Comparison of ENCODE assay signal across 10 cellular contexts in the genomic region with DNA sequence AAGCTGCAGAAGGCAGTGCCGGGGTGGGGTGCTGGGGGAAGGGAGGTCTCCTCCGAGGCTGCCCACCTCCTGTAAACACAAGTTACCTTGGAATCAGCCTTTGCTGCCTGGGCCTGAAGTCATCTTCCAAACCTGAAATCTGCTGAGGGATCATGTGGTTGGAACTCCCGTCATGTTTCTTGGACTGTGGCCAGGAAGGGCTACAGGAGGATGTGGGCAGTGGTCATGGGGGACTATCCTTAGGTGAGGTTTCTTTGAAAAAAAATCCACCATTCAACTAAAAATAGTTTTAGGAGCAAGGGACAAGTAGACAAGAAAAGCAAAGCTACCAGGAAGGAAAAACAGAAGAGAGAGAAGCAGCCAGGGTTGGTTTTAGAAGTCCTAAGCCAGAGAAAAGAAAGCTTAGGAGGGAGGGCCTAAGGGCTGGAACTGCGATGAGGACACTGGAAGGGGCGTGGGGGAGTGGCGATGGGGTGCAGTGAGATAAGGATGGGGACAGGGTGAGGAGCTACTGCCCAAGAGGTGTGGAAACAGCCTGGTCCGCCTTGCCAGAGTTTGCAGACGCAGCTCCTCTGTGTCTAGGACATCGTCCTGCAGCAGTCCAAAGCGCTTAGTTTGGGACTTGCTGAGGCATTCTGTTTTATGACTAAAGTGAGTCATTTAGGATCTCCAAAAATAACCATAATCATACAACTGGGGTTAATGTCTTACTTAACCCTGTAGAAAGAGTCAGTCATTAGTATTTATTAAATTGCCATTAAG.
DNase-seq lines count a peak whose midpoint lies in the region; ATAC-seq, FAIRE-seq and TF ChIP-seq lines count a peak whose summit lies in the region.
"Had no signal": no experiment of that assay in that cellular context is flagged by ENCODE, and none has a peak within 500 bp of the region (broad histone marks: within the 10 kb centered on the region; RNA-seq: fewer than 3 reads in every experiment).

No MANE protein-coding gene starts in this region.

- no peak for TF ChIP-seq POLR2A in HepG2 (IDR thresholded peaks at IDR 0.05; ENCODE audit: insufficient read depth in 1 of 2, low read depth in 2 of 2, low read length in 2 of 2)

- DNase-seq in Daoy (ENCODE audit: low read depth) (peak; percentile 56), RPMI7951 (ENCODE audit: low read depth) (peak; percentile 83), left kidney (ENCODE audit: low read depth, low spot score) (peak; percentile 83), HepG2 (ENCODE audit: low spot score) (no peak)
- DNase-seq: SHP77 treated with DMSO at 0.1 percent for 48 hours had no signal

- no peak overlapping the region for H3K4me3 ChIP-seq in HepG2 (replicated peaks in 1 of 3; ENCODE audit: insufficient read depth in 1 of 3, low read depth in 2 of 3, low read length in 3 of 3)

- ATAC-seq in GM21619 (IDR thresholded peaks at IDR 0.05; ENCODE audit: unreplicated experiment) = peak; percentile 69
- no peak for ATAC-seq in GM18858 (IDR thresholded peaks at IDR 0.05; ENCODE audit: unreplicated experiment)
- ATAC-seq in HG03469 (IDR thresholded peaks at IDR 0.05; ENCODE audit: unreplicated experiment) = no peak
- no peak for ATAC-seq in HepG2
- ATAC-seq in HG03432 (IDR thresholded peaks at IDR 0.05; ENCODE audit: unreplicated experiment) = no peak

- 36% methylated on average over 10 of the region's 10 CpGs for WGBS in HepG2 (ENCODE audit: low lambda C conversion rate)

- no peaks in the 10 kb centered on the region for H3K79me2 ChIP-seq in HepG2 (ENCODE audit: insufficient read depth, low read length)

- no TSS peak for BruUV-seq in HepG2 (replicated peaks; lab: Mats Ljungman, UMichigan)

- H3K4me2 ChIP-seq in HepG2 (ENCODE audit: low read depth, low read length) = no peak overlapping the region

- H3K27me3 ChIP-seq in HepG2 (ENCODE audit: control insufficient read depth in 1 of 2, insufficient read depth in 2 of 2, low read length in 2 of 2) = peaks cover 2 to 14% of the 10 kb centered on the region in 2 experiments; a peak in 3 of 5 replicates

- intact Hi-C loops in HepG2 (cut with micrococcal nuclease; ENCODE audit: unreplicated experiment) = loop anchor here (10.0 kb wide), 1 partner anchor 216 kb away; no protein-coding TSS in a partner anchor

- POLR2A ChIA-PET in HepG2 (lab: Yijun Ruan, JAX) = no interaction called here

- no peak for TF ChIP-seq RAD21 in HepG2 (CRISPR knock-in tag; IDR thresholded peaks at IDR 0.05)

- CTCF ChIA-PET in HepG2 (lab: Yijun Ruan, JAX; ENCODE audit: low intra/inter-chr PET ratio, low total read pairs) = no interaction called here

- FAIRE-seq in HepG2 (lab: Jason Lieb, UNC) = no peak
- FAIRE-seq: keratinocyte had no signal

- TF ChIP-seq EP300 in HepG2 (IDR thresholded peaks at IDR 0.05; ENCODE audit: low read depth in 2 of 2, low read length in 2 of 2) (no peak), HepG2 (CRISPR knock-in tag; IDR thresholded peaks at IDR 0.05; ENCODE audit: borderline replicate concordance) (no peak)

- no peaks in the 10 kb centered on the region for H4K20me1 ChIP-seq in HepG2 (ENCODE audit: insufficient read depth, low read length)

- in situ Hi-C loops in HepG2 (cut with HindIII; ENCODE audit: extremely low pct_ligation_motif_present, low pct_unique_long_range_greater_than_20kb) = no loop called here

- H3K36me3 ChIP-seq in HepG2 (replicated peaks in 1 of 2; ENCODE audit: control insufficient read depth in 1 of 2, insufficient read depth in 2 of 2, low read length in 2 of 2) = no peaks in the 10 kb centered on the region

- H2AFZ ChIP-seq in HepG2 (ENCODE audit: low read length) = no peak overlapping the region

- no peak overlapping the region for H3K9ac ChIP-seq in HepG2 (ENCODE audit: insufficient read depth, low read depth, low read length)

- no peaks in the 10 kb centered on the region for H3K9me3 ChIP-seq in HepG2 (ENCODE audit: low read length)

- no peak for TF ChIP-seq CTCF in HepG2 (CRISPR knock-in tag; IDR thresholded peaks at IDR 0.05)

- H3K4me1 ChIP-seq in HepG2 (ENCODE audit: insufficient read depth, low read length) = no peaks in the 10 kb centered on the region

- no peak overlapping the region for H3K27ac ChIP-seq in HepG2 (ENCODE audit: extremely low read length, insufficient read depth, low read length)

TF ChIP-seq in HepG2, 621 proteins besides CTCF, POLR2A, EP300 and RAD21:
- no peak for TF ChIP-seq NR1H2 (CRISPR knock-in tag; IDR thresholded peaks at IDR 0.05; ENCODE audit: borderline replicate concordance, low read depth)
- no peak for TF ChIP-seq PCBP1 (IDR thresholded peaks at IDR 0.05; ENCODE audit: borderline replicate concordance, low read depth, low read length)
- no peak for TF ChIP-seq ZNF547 (CRISPR knock-in tag; IDR thresholded peaks at IDR 0.05)
- no peak for TF ChIP-seq MAFF (IDR thresholded peaks at IDR 0.05; ENCODE audit: low read depth, low read length)
- TF ChIP-seq, protein P1, sequence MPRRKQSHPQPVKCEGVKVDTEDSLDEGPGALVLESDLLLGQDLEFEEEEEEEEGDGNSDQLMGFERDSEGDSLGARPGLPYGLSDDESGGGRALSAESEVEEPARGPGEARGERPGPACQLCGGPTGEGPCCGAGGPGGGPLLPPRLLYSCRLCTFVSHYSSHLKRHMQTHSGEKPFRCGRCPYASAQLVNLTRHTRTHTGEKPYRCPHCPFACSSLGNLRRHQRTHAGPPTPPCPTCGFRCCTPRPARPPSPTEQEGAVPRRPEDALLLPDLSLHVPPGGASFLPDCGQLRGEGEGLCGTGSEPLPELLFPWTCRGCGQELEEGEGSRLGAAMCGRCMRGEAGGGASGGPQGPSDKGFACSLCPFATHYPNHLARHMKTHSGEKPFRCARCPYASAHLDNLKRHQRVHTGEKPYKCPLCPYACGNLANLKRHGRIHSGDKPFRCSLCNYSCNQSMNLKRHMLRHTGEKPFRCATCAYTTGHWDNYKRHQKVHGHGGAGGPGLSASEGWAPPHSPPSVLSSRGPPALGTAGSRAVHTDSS (CRISPR knock-in tag; conservative IDR thresholded peaks at IDR 0.05) = no peak
- no peak for TF ChIP-seq ZNF720 (CRISPR knock-in tag; IDR thresholded peaks at IDR 0.05)
- TF ChIP-seq HBP1 (CRISPR knock-in tag; IDR thresholded peaks at IDR 0.05; ENCODE audit: low read depth) = no peak
- TF ChIP-seq TFDP2 (CRISPR knock-in tag; IDR thresholded peaks at IDR 0.05) = no peak
- TF ChIP-seq ARNT2 (CRISPR knock-in tag; IDR thresholded peaks at IDR 0.05; ENCODE audit: low read depth) = no peak
- TF ChIP-seq NAIF1 (CRISPR knock-in tag; IDR thresholded peaks at IDR 0.05; ENCODE audit: borderline replicate concordance) = no peak
TF ChIP-seq in HepG2: peak in this region for 0.
